Comparison of ENCODE assay signal across 1 cellular context in genomic region chr2:119702918-119703401, GRCh38.
TF ChIP-seq lines count a peak whose summit lies in the region.

No MANE protein-coding gene starts in this region.

TF ChIP-seq in HepG2, 621 proteins besides CTCF, POLR2A, EP300 and RAD21 (continued from another document and continues in another):
- TF ChIP-seq HIC2 (CRISPR knock-in tag; IDR thresholded peaks at IDR 0.05; ENCODE audit: low read depth) (peak; percentile 49; the same call in 1 of the 2 replicates), ARID4A (CRISPR knock-in tag; IDR thresholded peaks at IDR 0.05; ENCODE audit: borderline replicate concordance) (peak; percentile 50; the same call in 1 of the 2 replicates), FOXK1 (CRISPR knock-in tag; IDR thresholded peaks at IDR 0.05; ENCODE audit: borderline replicate concordance, low read depth) (no peak), ZNF556 (CRISPR knock-in tag; IDR thresholded peaks at IDR 0.05; ENCODE audit: borderline replicate concordance) (peak; percentile 60; the same call in 1 of the 2 replicates), HOXA3 (CRISPR knock-in tag; IDR thresholded peaks at IDR 0.05) (peak; percentile 39; the same call in 1 of the 2 replicates), REPIN1 (CRISPR knock-in tag; IDR thresholded peaks at IDR 0.05; ENCODE audit: borderline replicate concordance, low read depth) (peak; percentile 81; the same call in 1 of the 2 replicates), EED (CRISPR knock-in tag; IDR thresholded peaks at IDR 0.05) (no peak), ZNF580 (CRISPR knock-in tag; IDR thresholded peaks at IDR 0.05; ENCODE audit: borderline replicate concordance, low read depth) (peak; percentile 88; the same call in 1 of the 2 replicates), TRIM24 (CRISPR knock-in tag; IDR thresholded peaks at IDR 0.05) (no peak), ZNF205 (CRISPR knock-in tag; IDR thresholded peaks at IDR 0.05) (peak; percentile 79), YY1 (IDR thresholded peaks at IDR 0.05; ENCODE audit: insufficient read depth, insufficient replicate concordance, low read depth, low read length) (peak; percentile 49), IRF2 (CRISPR knock-in tag; IDR thresholded peaks at IDR 0.05) (peak; percentile 63), ZNF343 (CRISPR knock-in tag; IDR thresholded peaks at IDR 0.05) (peak; percentile 79), ZNF687 (CRISPR knock-in tag; IDR thresholded peaks at IDR 0.05) (peak; percentile 74), AHR (CRISPR knock-in tag; IDR thresholded peaks at IDR 0.05) (0 out of 2 replicates have a peak, but pooled peaks have one; percentile 57), HIVEP1 (CRISPR knock-in tag; IDR thresholded peaks at IDR 0.05) (peak; percentile 20; the same call in 1 of the 2 replicates), ZFP90 (CRISPR knock-in tag; IDR thresholded peaks at IDR 0.05; ENCODE audit: borderline replicate concordance) (0 out of 2 replicates have a peak, but pooled peaks have one; percentile 42), PRDM10 (CRISPR knock-in tag; IDR thresholded peaks at IDR 0.05; ENCODE audit: low read depth) (0 out of 2 replicates have a peak, but pooled peaks have one; percentile 39), TARDBP (CRISPR knock-in tag; IDR thresholded peaks at IDR 0.05) (0 out of 2 replicates have a peak, but pooled peaks have one; percentile 37), ZBED4 (CRISPR knock-in tag; IDR thresholded peaks at IDR 0.05; ENCODE audit: borderline replicate concordance) (peak; percentile 46), MXD4 (CRISPR knock-in tag; IDR thresholded peaks at IDR 0.05) (peak; percentile 37; the same call in 1 of the 2 replicates), ZNF710 (CRISPR knock-in tag; IDR thresholded peaks at IDR 0.05; ENCODE audit: borderline replicate concordance) (no peak), ZNF772 (CRISPR knock-in tag; IDR thresholded peaks at IDR 0.05) (peak; percentile 73; the same call in 1 of the 2 replicates), ZBTB1 (CRISPR knock-in tag; IDR thresholded peaks at IDR 0.05; ENCODE audit: borderline replicate concordance) (no peak), SRSF4 (IDR thresholded peaks at IDR 0.05; ENCODE audit: low read depth, low read length, poor library complexity, severe bottlenecking) (no peak), MYC (CRISPR knock-in tag; IDR thresholded peaks at IDR 0.05; ENCODE audit: borderline replicate concordance) (peak; percentile 54; the same call in 1 of the 2 replicates), ATRX (CRISPR knock-in tag; IDR thresholded peaks at IDR 0.05; ENCODE audit: borderline replicate concordance) (no peak), ZBTB49 (CRISPR knock-in tag; IDR thresholded peaks at IDR 0.05; ENCODE audit: borderline replicate concordance) (peak; percentile 21; the same call in 1 of the 2 replicates), SAP130 (CRISPR knock-in tag; IDR thresholded peaks at IDR 0.05; ENCODE audit: low read depth) (peak; percentile 57)
